17 cellular contexts compared by ENCODE assay signal in the genomic region with DNA sequence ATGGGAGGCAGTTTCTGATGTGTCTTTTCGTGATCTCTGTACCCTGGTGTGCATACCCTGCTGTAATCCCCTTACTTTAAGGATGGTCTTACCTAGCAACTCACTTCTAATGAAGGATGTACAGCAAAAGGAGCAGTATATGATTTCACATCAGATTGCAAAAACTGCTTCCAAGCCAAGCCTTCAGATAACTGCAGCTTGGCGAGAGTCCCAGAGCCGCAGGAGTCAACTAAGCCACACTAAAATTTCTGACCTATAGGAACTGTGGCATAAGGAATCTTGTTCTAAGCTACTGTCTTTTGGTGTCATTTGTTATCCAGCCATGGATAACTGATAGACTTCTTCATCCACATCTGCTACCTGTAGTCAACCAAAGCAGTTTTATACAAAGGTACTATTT.
"Had no signal": no experiment of that assay in that cellular context is flagged by ENCODE, and none has a peak within 500 bp of the region (broad histone marks: within the 10 kb centered on the region; RNA-seq: fewer than 3 reads in every experiment).

No MANE protein-coding gene starts in this region.

- DNase-seq: activated CD4-positive, alpha-beta T cell treated with anti-CD3 and anti-CD28 coated beads for 48 hours; activated CD4-positive, CD25-positive, alpha-beta regulatory T cell; activated CD8-positive, alpha-beta T cell treated with anti-CD3 and anti-CD28 coated beads for 36 hours; activated naive CD4-positive, alpha-beta T cell treated with Interleukin-2 at 50 U/mL for 16 hours; activated naive CD8-positive, alpha-beta T cell treated with anti-CD3 and anti-CD28 coated beads, Interleukin-2, amount 10 ng/mL, durations not matched to agents 7 days and 5 days; activated T-cell treated with anti-CD3 and anti-CD28 coated beads, Interleukin-2, amount 50 U/mL, for 1 hour; immature natural killer cell; mesendoderm; natural killer cell; stimulated activated CD4-positive, alpha-beta T cell treated with anti-CD3 and anti-CD28 coated beads, Interleukin-4, amount 100 ng/mL, for 24 hours; stomach; testis had no signal

- ATAC-seq: activated CD8-positive, alpha-beta T cell treated with anti-CD3 and anti-CD28 coated beads for 36 hours; activated T-helper 17 cell treated with anti-CD3 and anti-CD28 coated beads, Interleukin-2, amount 50 U/mL, for 72 hours; natural killer cell; sciatic nerve; stimulated activated effector memory CD8-positive, alpha-beta T cell treated with anti-CD3 and anti-CD28 coated beads, Interleukin-12 subunit alpha, Interleukin-12 subunit beta, amount 100 ng/mL, for 72 hours had no signal

- H3K9me3 ChIP-seq: neutrophil, testis had no signal

- H3K36me3 ChIP-seq: neutrophil, stomach had no signal

- H3K27me3 ChIP-seq: neutrophil, stomach, testis had no signal

- H3K4me3 ChIP-seq: coronary artery, stomach, testis had no signal
